ENCODE assay signal across 9 cellular contexts in the genomic region with DNA sequence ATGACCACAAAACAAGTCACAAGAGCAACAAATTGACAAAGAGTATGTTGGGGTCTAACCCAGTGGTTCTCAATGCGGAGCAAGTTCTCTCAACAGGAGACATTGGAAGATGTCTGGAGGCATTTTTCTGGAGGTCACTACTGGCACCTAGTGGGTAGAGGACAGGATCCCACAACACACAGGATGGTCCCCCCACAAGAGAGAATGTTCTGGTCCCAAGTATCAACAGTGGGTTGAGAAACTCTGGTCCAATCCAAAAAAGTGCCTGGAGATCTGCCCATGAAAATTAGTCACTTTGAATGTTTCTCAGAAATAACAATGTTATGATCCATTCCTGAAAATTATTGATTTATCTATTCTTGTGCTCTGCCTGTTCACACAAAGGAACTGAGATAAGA. TPM values are rescaled to one million over a fixed set of nuclear protein-coding genes. Genes with fewer than 3 reads are reported as not detected.
DNase-seq lines count a peak whose midpoint lies in the region; ATAC-seq and TF ChIP-seq lines count a peak whose summit lies in the region.
"Had no signal": no experiment of that assay in that cellular context is flagged by ENCODE, and none has a peak within 500 bp of the region (broad histone marks: within the 10 kb centered on the region; RNA-seq: fewer than 3 reads in every experiment).

No MANE protein-coding gene starts in this region.

- no peaks in the 10 kb centered on the region for H3K9me3 Mint-ChIP-seq in stimulated activated naive CD8-positive, alpha-beta T cell treated with anti-CD3 and anti-CD28 coated beads, Interleukin-15, Interleukin-2, amounts not matched to agents 100 ng/mL and 50 ng/mL, for 24 hours
- H3K9me3 Mint-ChIP-seq in stimulated activated naive CD8-positive, alpha-beta T cell treated with anti-CD3 and anti-CD28 coated beads, Interleukin-15, amount 100 ng/mL, for 72 hours = peaks cover 5 to 6% of the 10 kb centered on the region in 2 donors

- TF ChIP-seq CTCF in astrocyte of the cerebellum (IDR thresholded peaks at IDR 0.05; ENCODE audit: low read depth, low read length, missing control alignments) (peak; percentile 50), lung (IDR thresholded peaks at IDR 0.05; ENCODE audit: control extremely low read depth, extremely low read depth) (peak; percentile 19)

- H3K4me3 ChIP-seq in astrocyte of the cerebellum (ENCODE audit: low read depth, low read length) = peak overlapping the region; percentile 2
- no peak overlapping the region for H3K4me3 ChIP-seq in lung

- peak overlapping the region; percentile 12 for H3K27ac Mint-ChIP-seq in stimulated activated naive CD8-positive, alpha-beta T cell treated with anti-CD3 and anti-CD28 coated beads, Interleukin-15, Interleukin-2, amounts not matched to agents 100 ng/mL and 50 ng/mL, for 24 hours
- no peak overlapping the region for H3K27ac Mint-ChIP-seq in stimulated activated naive CD8-positive, alpha-beta T cell treated with anti-CD3 and anti-CD28 coated beads, Interleukin-15, amount 100 ng/mL, for 72 hours

- peak overlapping the region; percentile 84 to 96 for H3K27ac ChIP-seq in lung (ENCODE audit: low read depth in 1 of 2, low read length in 1 of 2)

- peaks cover 13 to 16% of the 10 kb centered on the region in 2 donors for H3K4me1 ChIP-seq in lung (ENCODE audit: control insufficient read depth in 2 of 2, insufficient read depth in 2 of 2, low read length in 2 of 2)

- ATAC-seq in stimulated activated naive CD8-positive, alpha-beta T cell treated with anti-CD3 and anti-CD28 coated beads, Interleukin-15, amount 100 ng/mL, for 72 hours = no peak
- ATAC-seq in lung (ENCODE audit: insufficient read depth, low FRiP score) (no peak), HG02759 (IDR thresholded peaks at IDR 0.05; ENCODE audit: unreplicated experiment) (no peak), HG03520 (IDR thresholded peaks at IDR 0.05; ENCODE audit: unreplicated experiment) (no peak)

- peaks cover 33% of the 10 kb centered on the region for H3K36me3 Mint-ChIP-seq in stimulated activated naive CD8-positive, alpha-beta T cell treated with anti-CD3 and anti-CD28 coated beads, Interleukin-15, Interleukin-2, amounts not matched to agents 100 ng/mL and 50 ng/mL, for 24 hours (ENCODE audit: low read depth)

- H3K4me3 Mint-ChIP-seq in stimulated activated naive CD8-positive, alpha-beta T cell treated with anti-CD3 and anti-CD28 coated beads, Interleukin-15, Interleukin-2, amounts not matched to agents 100 ng/mL and 50 ng/mL, for 24 hours = peak overlapping the region; percentile 6
- no peak overlapping the region for H3K4me3 Mint-ChIP-seq in stimulated activated naive CD8-positive, alpha-beta T cell treated with anti-CD3 and anti-CD28 coated beads, Interleukin-15, amount 100 ng/mL, for 72 hours

- no peaks in the 10 kb centered on the region for H3K9me3 ChIP-seq in lung (ENCODE audit: control insufficient read depth in 2 of 2, insufficient read depth in 1 of 2, low read length in 1 of 2)

- WGBS in lung, 2 donors = 46 to 48% methylated on average over 1 of the region's 1 CpG

- DNase-seq in stimulated activated naive CD8-positive, alpha-beta T cell treated with anti-CD3 and anti-CD28 coated beads, Interleukin-15, amount 100 ng/mL, for 72 hours = no peak
- DNase-seq in astrocyte of the cerebellum (ENCODE audit: low read depth) = peak; percentile 82
- DNase-seq in lung (ENCODE audit: low spot score) = no peak
- no peak for DNase-seq in stimulated activated CD4-positive, alpha-beta T cell treated with anti-CD3 and anti-CD28 coated beads, Interleukin-12 subunit alpha, Interleukin-12 subunit beta, amount 100 ng/mL, for 4 hours
- DNase-seq in stimulated activated naive CD4-positive, alpha-beta T cell treated with Interleukin-2 at 50 U/mL for 16 hours (lab: John Stamatoyannopoulos, UW) = no peak

- peaks cover 54% of the 10 kb centered on the region for H3K4me1 Mint-ChIP-seq in stimulated activated naive CD8-positive, alpha-beta T cell treated with anti-CD3 and anti-CD28 coated beads, Interleukin-15, Interleukin-2, amounts not matched to agents 100 ng/mL and 50 ng/mL, for 24 hours (ENCODE audit: low read depth)
- H3K4me1 Mint-ChIP-seq in stimulated activated naive CD8-positive, alpha-beta T cell treated with anti-CD3 and anti-CD28 coated beads, Interleukin-15, amount 100 ng/mL, for 72 hours = peaks cover 49% of the 10 kb centered on the region

- no peaks in the 10 kb centered on the region for H3K27me3 ChIP-seq in lung (ENCODE audit: control insufficient read depth, insufficient read depth)

- in situ Hi-C loops in astrocyte of the cerebellum (cut with HindIII; ENCODE audit: low sequenced_read_pairs) = no loop called here

- no peaks in the 10 kb centered on the region for H3K36me3 ChIP-seq in lung (ENCODE audit: control insufficient read depth in 2 of 2, insufficient read depth in 2 of 2, low read length in 2 of 2)

- H3K27me3 Mint-ChIP-seq in stimulated activated naive CD8-positive, alpha-beta T cell treated with anti-CD3 and anti-CD28 coated beads, Interleukin-15, Interleukin-2, amounts not matched to agents 100 ng/mL and 50 ng/mL, for 24 hours = no peaks in the 10 kb centered on the region
- H3K27me3 Mint-ChIP-seq in stimulated activated naive CD8-positive, alpha-beta T cell treated with anti-CD3 and anti-CD28 coated beads, Interleukin-15, amount 100 ng/mL, for 72 hours = no peaks in the 10 kb centered on the region

RNA-seq across cellular contexts. Expression of gene SSH1, which starts 3.3 kb away (rescaled TPM):
- 10 to 100 TPM; 29.0 to 39.5 TPM for total RNA-seq in lung
- polyA plus RNA-seq in lung = 10 to 100 TPM in 1 of 2 donors, 1 to 10 TPM in 1; 7.2 to 13.4 TPM

RNA-seq across cellular contexts. Expression of gene DAO, which starts 25.8 kb away (rescaled TPM):
- total RNA-seq in lung = not detected
- under 1 TPM in 1 of 2 donors, not detected in 1; 0.08 TPM for polyA plus RNA-seq in lung
- polyA plus RNA-seq: adipose tissue had no signal
